In genomic region chr17:10563991-10564660, GRCh38 we compare ENCODE assay signal across 12 cellular contexts. TPM values are rescaled to one million over a fixed set of nuclear protein-coding genes. Genes with fewer than 3 reads are reported as not detected.
"Had no signal": no experiment of that assay in that cellular context is flagged by ENCODE, and none has a peak within 500 bp of the region (broad histone marks: within the 10 kb centered on the region; RNA-seq: fewer than 3 reads in every experiment).

No MANE protein-coding gene starts in this region.

- H3K36me3 ChIP-seq: HAP-1 had no signal

- H3K9ac ChIP-seq: GM23248 had no signal

- H3K4me3 ChIP-seq: GM23248, HAP-1 had no signal

- ATAC-seq: HCT116, HepG2 had no signal

- H3K4me1 ChIP-seq: HAP-1 had no signal

- H3K9me3 ChIP-seq: HAP-1 had no signal

- H3K27ac ChIP-seq: GM23248, HL-60 had no signal

- DNase-seq: GM23248, GOT3, H7, HFFc6, KBM-7 had no signal

RNA-seq across cellular contexts. Expression of gene MYH2, which starts 14.7 kb away (rescaled TPM):
- total RNA-seq: H4, HepG2, HT1080 had no signal
- polyA plus RNA-seq: HepG2, IgD-negative memory B cell had no signal

RNA-seq across cellular contexts. Expression of gene MYH1, which starts 45.8 kb away (rescaled TPM):
- total RNA-seq: H4, H7, HepG2, HFFc6, HT1080 had no signal
- polyA plus RNA-seq: IgD-negative memory B cell had no signal
